2 cellular contexts compared by ENCODE assay signal in genomic region chr7:46197833-46198540, GRCh38.
TF ChIP-seq lines count a peak whose summit lies in the region.

No MANE protein-coding gene starts in this region.

TF ChIP-seq in GM23338, 12 proteins besides CTCF, POLR2A, EP300 and RAD21:
- TF ChIP-seq ZNF331 (CRISPR knock-in tag; IDR thresholded peaks at IDR 0.05; ENCODE audit: low read depth) (no peak), NANOG (IDR thresholded peaks at IDR 0.05; ENCODE audit: borderline replicate concordance) (no peak), EZH2 (IDR thresholded peaks at IDR 0.05; ENCODE audit: low read depth, unreplicated experiment) (no peak), ZNF114 (CRISPR knock-in tag; IDR thresholded peaks at IDR 0.05) (no peak), EZH2phosphoT487 (IDR thresholded peaks at IDR 0.05; ENCODE audit: unreplicated experiment) (no peak)
- TF ChIP-seq, protein P1, sequence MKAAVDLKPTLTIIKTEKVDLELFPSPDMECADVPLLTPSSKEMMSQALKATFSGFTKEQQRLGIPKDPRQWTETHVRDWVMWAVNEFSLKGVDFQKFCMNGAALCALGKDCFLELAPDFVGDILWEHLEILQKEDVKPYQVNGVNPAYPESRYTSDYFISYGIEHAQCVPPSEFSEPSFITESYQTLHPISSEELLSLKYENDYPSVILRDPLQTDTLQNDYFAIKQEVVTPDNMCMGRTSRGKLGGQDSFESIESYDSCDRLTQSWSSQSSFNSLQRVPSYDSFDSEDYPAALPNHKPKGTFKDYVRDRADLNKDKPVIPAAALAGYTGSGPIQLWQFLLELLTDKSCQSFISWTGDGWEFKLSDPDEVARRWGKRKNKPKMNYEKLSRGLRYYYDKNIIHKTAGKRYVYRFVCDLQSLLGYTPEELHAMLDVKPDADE (IDR thresholded peaks at IDR 0.05) = no peak

TF ChIP-seq in H1, 55 proteins besides CTCF, POLR2A, EP300 and RAD21:
- TF ChIP-seq SAP30 (IDR thresholded peaks at IDR 0.05; ENCODE audit: insufficient read depth, insufficient replicate concordance, low read length) (no peak), BCL11A (IDR thresholded peaks at IDR 0.05; ENCODE audit: low read depth in 2 of 2, low read length in 2 of 2) (no peak), NRF1 (IDR thresholded peaks at IDR 0.05; ENCODE audit: low read depth, low read length) (no peak), CHD1 (IDR thresholded peaks at IDR 0.05; ENCODE audit: low read depth, low read length) (no peak), NANOG (IDR thresholded peaks at IDR 0.05; ENCODE audit: insufficient read depth, low read depth, low read length, poor library complexity, severe bottlenecking) (no peak), POU5F1 (IDR thresholded peaks at IDR 0.05; ENCODE audit: low read depth, low read length) (no peak), PHF8 (conservative IDR thresholded peaks at IDR 0.05; ENCODE audit: low read depth, low read length) (no peak), E2F6 (IDR thresholded peaks at IDR 0.05) (no peak), TBP (IDR thresholded peaks at IDR 0.05; ENCODE audit: low read depth, low read length) (no peak), BACH1 (IDR thresholded peaks at IDR 0.05; ENCODE audit: low read length) (no peak), CBX8 (IDR thresholded peaks at IDR 0.05; ENCODE audit: borderline replicate concordance, low read depth, low read length) (no peak), SRF (IDR thresholded peaks at IDR 0.05; ENCODE audit: low read depth, low read length) (no peak), GTF2F1 (IDR thresholded peaks at IDR 0.05; ENCODE audit: borderline replicate concordance, low read depth, low read length) (no peak), KDM4A (IDR thresholded peaks at IDR 0.05; ENCODE audit: low read depth, low read length, severe bottlenecking) (no peak), CEBPB (IDR thresholded peaks at IDR 0.05; ENCODE audit: low read depth, low read length) (no peak)
- TF ChIP-seq, protein P2, sequence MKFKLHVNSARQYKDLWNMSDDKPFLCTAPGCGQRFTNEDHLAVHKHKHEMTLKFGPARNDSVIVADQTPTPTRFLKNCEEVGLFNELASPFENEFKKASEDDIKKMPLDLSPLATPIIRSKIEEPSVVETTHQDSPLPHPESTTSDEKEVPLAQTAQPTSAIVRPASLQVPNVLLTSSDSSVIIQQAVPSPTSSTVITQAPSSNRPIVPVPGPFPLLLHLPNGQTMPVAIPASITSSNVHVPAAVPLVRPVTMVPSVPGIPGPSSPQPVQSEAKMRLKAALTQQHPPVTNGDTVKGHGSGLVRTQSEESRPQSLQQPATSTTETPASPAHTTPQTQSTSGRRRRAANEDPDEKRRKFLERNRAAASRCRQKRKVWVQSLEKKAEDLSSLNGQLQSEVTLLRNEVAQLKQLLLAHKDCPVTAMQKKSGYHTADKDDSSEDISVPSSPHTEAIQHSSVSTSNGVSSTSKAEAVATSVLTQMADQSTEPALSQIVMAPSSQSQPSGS (IDR thresholded peaks at IDR 0.05; ENCODE audit: low read length) = no peak
